ENCODE assay signal across 24 cellular contexts in the genomic region with DNA sequence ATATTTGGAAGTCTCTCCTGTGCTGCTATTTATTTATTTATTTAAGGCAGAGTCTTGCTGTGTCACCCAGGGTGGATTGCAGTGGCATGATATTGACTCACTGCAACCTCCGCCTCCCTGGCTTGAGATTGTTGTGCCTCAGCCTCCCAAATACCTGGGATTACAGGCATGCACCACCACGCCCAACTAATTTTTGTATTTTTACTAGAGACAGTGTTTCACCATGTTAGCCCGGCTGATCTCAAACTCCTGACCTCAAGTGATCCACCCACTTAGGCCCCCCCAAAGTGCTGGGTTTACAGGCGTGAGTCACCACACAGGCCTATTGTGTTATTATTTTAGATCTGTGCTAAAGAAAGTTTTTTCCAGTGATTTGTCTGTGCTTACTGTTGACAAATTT.
DNase-seq lines count a peak whose midpoint lies in the region; TF ChIP-seq lines count a peak whose summit lies in the region.
"Had no signal": no experiment of that assay in that cellular context is flagged by ENCODE, and none has a peak within 500 bp of the region (broad histone marks: within the 10 kb centered on the region; RNA-seq: fewer than 3 reads in every experiment).

No MANE protein-coding gene starts in this region.

- H3K9me3 Mint-ChIP-seq in MCF 10A (ENCODE audit: unreplicated experiment) (peaks cover 7% of the 10 kb centered on the region), glutamatergic neuron (ENCODE audit: unreplicated experiment) (no peaks in the 10 kb centered on the region)
- H3K9me3 Mint-ChIP-seq: T-helper 1 cell treated with Interleukin-12 subunit alpha and Interleukin-12 subunit beta and Interleukin-4 antibody, amounts not matched to agents 30 μg/mL and 1 μg/mL, for 36 hours had no signal

- H3K27me3 ChIP-seq in breast epithelium (no peaks in the 10 kb centered on the region), brain microvascular endothelial cell (replicated peaks) (no peaks in the 10 kb centered on the region)
- H3K27me3 ChIP-seq: BLaER1, heart right ventricle, sigmoid colon had no signal

- no peaks in the 10 kb centered on the region for H3K36me3 Mint-ChIP-seq in MCF 10A (ENCODE audit: insufficient read depth, unreplicated experiment)
- H3K36me3 Mint-ChIP-seq in glutamatergic neuron (ENCODE audit: unreplicated experiment), result no peaks in the 10 kb centered on the region
- H3K36me3 Mint-ChIP-seq: immature natural killer cell, type B pancreatic cell had no signal

- H3K4me1 ChIP-seq in breast epithelium, result no peaks in the 10 kb centered on the region
- H3K4me1 ChIP-seq: BLaER1, heart right ventricle had no signal

- TF ChIP-seq CTCF in MCF 10A (IDR thresholded peaks at IDR 0.05; ENCODE audit: unreplicated experiment) (no peak), breast epithelium (IDR thresholded peaks at IDR 0.05) (no peak), brain microvascular endothelial cell (IDR thresholded peaks at IDR 0.05; ENCODE audit: low read depth, low read length, missing control alignments) (no peak), fibroblast of the aortic adventitia (IDR thresholded peaks at IDR 0.05; ENCODE audit: insufficient read depth, low read length) (no peak), glutamatergic neuron (IDR thresholded peaks at IDR 0.05; ENCODE audit: partially characterized antibody, unreplicated experiment) (no peak)

- H3K27me3 Mint-ChIP-seq in MCF 10A (ENCODE audit: insufficient read depth, unreplicated experiment) (no peaks in the 10 kb centered on the region), glutamatergic neuron (ENCODE audit: unreplicated experiment) (no peaks in the 10 kb centered on the region)
- H3K27me3 Mint-ChIP-seq: type B pancreatic cell had no signal

- H3K27ac Mint-ChIP-seq in MCF 10A (ENCODE audit: low read depth, unreplicated experiment) (no peak overlapping the region), glutamatergic neuron (ENCODE audit: unreplicated experiment) (no peak overlapping the region)
- H3K27ac Mint-ChIP-seq: immature natural killer cell; T-helper 1 cell treated with Interleukin-12 subunit alpha and Interleukin-12 subunit beta and Interleukin-4 antibody, amounts not matched to agents 30 μg/mL and 1 μg/mL, for 36 hours; type B pancreatic cell had no signal

- intact Hi-C loops in MCF 10A (cut with micrococcal nuclease) (no loop called here), breast epithelium (cut with DNase I; ENCODE audit: low total_unique reads) (no loop called here)

- H3K9me3 ChIP-seq in breast epithelium, result no peaks in the 10 kb centered on the region
- H3K9me3 ChIP-seq: BLaER1, heart right ventricle, sigmoid colon had no signal

- CTCF ChIA-PET in MCF 10A (lab: Yijun Ruan, JAX), result no interaction called here

- no peak overlapping the region for H3K4me3 Mint-ChIP-seq in MCF 10A (ENCODE audit: unreplicated experiment)
- H3K4me3 Mint-ChIP-seq in glutamatergic neuron (ENCODE audit: unreplicated experiment), result no peak overlapping the region
- H3K4me3 Mint-ChIP-seq: immature natural killer cell; T-helper 1 cell treated with Interleukin-12 subunit alpha and Interleukin-12 subunit beta and Interleukin-4 antibody, amounts not matched to agents 30 μg/mL and 1 μg/mL, for 36 hours; type B pancreatic cell had no signal

- TF ChIP-seq POLR2A in breast epithelium (IDR thresholded peaks at IDR 0.05), result no peak

- BruUV-seq in MCF 10A (replicated peaks; lab: Mats Ljungman, UMichigan), result no TSS peak

- DNase-seq in MCF 10A (ENCODE audit: unreplicated experiment) (peak; percentile 33), breast epithelium (ENCODE audit: low spot score in 2 of 2) (no peak), brain microvascular endothelial cell (peak; percentile 62), fibroblast of the aortic adventitia (ENCODE audit: low read depth) (peak; percentile 58), NCI-H2227 treated with DMSO at 0.1 percent for 48 hours (lab: John Stamatoyannopoulos, UW) (no peak), NCI-H128 (lab: John Stamatoyannopoulos, UW; ENCODE audit: unreplicated experiment) (no peak), glutamatergic neuron (no peak), activated gamma-delta T cell treated with Interleukin-2 at 50 U/mL for 16 hours (no peak)
- DNase-seq: 8988T; activated CD4-positive, alpha-beta T cell treated with anti-CD3 and anti-CD28 coated beads, Interleukin-2, amount 50 U/mL, for 48 hours; activated naive CD4-positive, alpha-beta T cell treated with Interleukin-2 at 50 U/mL for 16 hours; aorta; GF-D8; heart right ventricle; immature natural killer cell; NCI-H1436; NCI-H2171; NCI-H748 treated with DMSO at 0.1 percent for 48 hours; sigmoid colon; stimulated activated CD4-positive, alpha-beta T cell treated with anti-CD3 and anti-CD28 coated beads, Interleukin-1b, Interleukin-23, amount 100 ng/mL, for 48 hours; stimulated activated naive CD4-positive, alpha-beta T cell treated with Interleukin-2 at 50 U/mL for 16 hours had no signal

- no peak overlapping the region for H3K27ac ChIP-seq in breast epithelium
- H3K27ac ChIP-seq in brain microvascular endothelial cell, result no peak overlapping the region
- H3K27ac ChIP-seq: BLaER1, heart right ventricle, sigmoid colon had no signal

- POLR2A ChIA-PET in MCF 10A (lab: Yijun Ruan, JAX), result no interaction called here

- in situ Hi-C loops in brain microvascular endothelial cell (cut with HindIII; ENCODE audit: low pct_ligation_motif_present, low sequenced_read_pairs), result no loop called here

- H3K4me3 ChIP-seq in breast epithelium, result no peak overlapping the region
- no peak overlapping the region for H3K4me3 ChIP-seq in brain microvascular endothelial cell (ENCODE audit: low read depth, low read length)
- no peak overlapping the region for H3K4me3 ChIP-seq in fibroblast of the aortic adventitia (ENCODE audit: low read depth, low read length)
- H3K4me3 ChIP-seq: BLaER1, heart right ventricle, sigmoid colon had no signal

- H3K4me1 Mint-ChIP-seq in MCF 10A (ENCODE audit: insufficient read depth, unreplicated experiment) (peaks cover 6% of the 10 kb centered on the region), glutamatergic neuron (ENCODE audit: low read depth, unreplicated experiment) (no peaks in the 10 kb centered on the region)
- H3K4me1 Mint-ChIP-seq: immature natural killer cell had no signal

- H3K36me3 ChIP-seq in breast epithelium, result no peaks in the 10 kb centered on the region
- no peaks in the 10 kb centered on the region for H3K36me3 ChIP-seq in brain microvascular endothelial cell (replicated peaks)
- H3K36me3 ChIP-seq: BLaER1, heart right ventricle, sigmoid colon had no signal

Comparison
In these comparisons a context has a peak if more than half of its experiments do, and no peak if none do; other contexts are left out.
1. DNase-seq: peak in MCF 10A (single experiment), brain microvascular endothelial cell (single experiment) and fibroblast of the aortic adventitia (single experiment); none in breast epithelium (0 of 2), NCI-H2227 treated with DMSO at 0.1 percent for 48 hours (single experiment), NCI-H128 (single experiment), glutamatergic neuron (single experiment) and activated gamma-delta T cell treated with Interleukin-2 at 50 U/mL for 16 hours (single experiment).